Comparison of ENCODE assay signal across 1 cellular context in genomic region chr7:148912758-148913541, GRCh38.
TF ChIP-seq lines count a peak whose summit lies in the region.

No MANE protein-coding gene starts in this region.

TF ChIP-seq in WTC11, 78 proteins besides CTCF, POLR2A, EP300 and RAD21 (continued from another document):
- TF ChIP-seq, protein P1, sequence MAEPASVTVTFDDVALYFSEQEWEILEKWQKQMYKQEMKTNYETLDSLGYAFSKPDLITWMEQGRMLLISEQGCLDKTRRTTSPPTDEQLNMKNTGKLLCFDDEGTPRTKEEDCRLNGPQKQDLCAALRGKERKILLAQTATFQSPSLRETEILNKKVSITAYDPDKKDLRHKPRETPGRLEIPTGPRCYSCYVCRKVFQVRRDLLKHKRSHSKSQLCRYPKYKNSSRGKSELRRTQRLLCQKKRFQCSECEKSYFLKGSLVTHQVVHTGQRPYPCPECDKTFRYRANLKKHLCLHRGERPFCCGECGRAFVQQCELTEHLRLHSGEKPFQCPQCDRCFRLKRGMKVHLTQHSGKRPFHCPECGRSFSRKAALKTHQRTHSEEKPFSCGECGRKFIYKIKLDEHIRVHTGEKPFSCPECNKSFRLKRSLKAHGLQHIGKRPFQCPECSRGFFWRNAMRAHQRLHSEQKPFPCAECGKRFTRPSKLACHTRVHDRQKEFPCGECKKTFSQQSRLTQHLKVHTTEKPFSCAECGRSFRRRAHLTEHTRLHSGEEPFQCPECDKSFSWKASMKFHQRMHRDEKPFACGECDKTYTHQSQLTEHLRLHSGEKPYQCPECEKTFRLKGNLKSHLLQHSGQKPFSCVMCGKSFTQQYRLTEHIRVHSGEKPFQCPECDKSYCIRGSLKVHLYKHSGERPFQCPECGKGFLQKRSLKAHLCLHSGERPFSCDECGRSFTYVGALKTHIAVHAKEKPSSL (CRISPR knock-in tag; conservative IDR thresholded peaks at IDR 0.05) = no peak
- TF ChIP-seq ZNF416 (CRISPR knock-in tag; IDR thresholded peaks at IDR 0.05) = no peak
- no peak for TF ChIP-seq PRRX2 (CRISPR knock-in tag; IDR thresholded peaks at IDR 0.05)
TF ChIP-seq in WTC11: peak in this region for 0.
